ENCODE assay signal across 22 cellular contexts in genomic region chr17:31144427-31144826, GRCh38. TPM values are rescaled to one million over a fixed set of nuclear protein-coding genes. Genes with fewer than 3 reads are reported as not detected.
DNase-seq lines count a peak whose midpoint lies in the region; ATAC-seq and TF ChIP-seq lines count a peak whose summit lies in the region.
"Had no signal": no experiment of that assay in that cellular context is flagged by ENCODE, and none has a peak within 500 bp of the region (broad histone marks: within the 10 kb centered on the region; RNA-seq: fewer than 3 reads in every experiment).

No MANE protein-coding gene starts in this region.

- H3K56ac ChIP-seq in mesendoderm (ENCODE audit: low read length), result no peak overlapping the region

- intact Hi-C loops in right cardiac atrium (cut with DNase I), result no loop called here

- H4K5ac ChIP-seq in mesendoderm (ENCODE audit: low read length), result no peak overlapping the region

- H3K4me3 ChIP-seq in NT2/D1 (ENCODE audit: insufficient read length, low read depth), result no peak overlapping the region
- no peak overlapping the region for H3K4me3 ChIP-seq in endodermal cell (ENCODE audit: low read length)
- no peak overlapping the region for H3K4me3 ChIP-seq in mesendoderm (ENCODE audit: low read length)
- H3K4me3 ChIP-seq in right cardiac atrium (ENCODE audit: low read length), result no peak overlapping the region
- H3K4me3 ChIP-seq: GM23248 had no signal

- no peak overlapping the region for H4K8ac ChIP-seq in mesendoderm (ENCODE audit: low read depth, low read length)

- H3K27ac Mint-ChIP-seq in endodermal cell, result peak overlapping the region; percentile 6
- H3K27ac Mint-ChIP-seq: CD8-positive, alpha-beta T cell had no signal

- no peaks in the 10 kb centered on the region for H3K9me3 Mint-ChIP-seq in endodermal cell
- H3K9me3 Mint-ChIP-seq: CD8-positive, alpha-beta T cell had no signal

- H3K27me3 Mint-ChIP-seq in endodermal cell (ENCODE audit: insufficient read depth), result no peaks in the 10 kb centered on the region

- H3K79me1 ChIP-seq in mesendoderm (ENCODE audit: low read length), result peaks cover 4% of the 10 kb centered on the region

- H3K4me1 Mint-ChIP-seq in endodermal cell, result peaks cover 49% of the 10 kb centered on the region

- H3K27ac ChIP-seq in endodermal cell (ENCODE audit: low read depth, low read length) (peak overlapping the region; percentile 82), mesendoderm (ENCODE audit: low read depth, low read length) (no peak overlapping the region), right cardiac atrium (ENCODE audit: low read length) (no peak overlapping the region)
- H3K27ac ChIP-seq: GM23248, KMS-11 had no signal

- no peak for TF ChIP-seq CTCF in endodermal cell (conservative IDR thresholded peaks at IDR 0.05)

- H3K4me1 ChIP-seq in NT2/D1 (ENCODE audit: insufficient read depth, insufficient read length) (no peaks in the 10 kb centered on the region), endodermal cell (ENCODE audit: control insufficient read depth, insufficient read depth, low read length) (no peaks in the 10 kb centered on the region), mesendoderm (ENCODE audit: control insufficient read depth, low read depth, low read length) (peaks cover 4% of the 10 kb centered on the region), right cardiac atrium (ENCODE audit: control insufficient read depth, insufficient read depth, low read length) (no peaks in the 10 kb centered on the region)

- H3K4ac ChIP-seq in mesendoderm (ENCODE audit: low read depth, low read length), result no peak overlapping the region

- no peaks in the 10 kb centered on the region for H3K27me3 ChIP-seq in NT2/D1 (ENCODE audit: insufficient read depth, insufficient read length)
- no peaks in the 10 kb centered on the region for H3K27me3 ChIP-seq in endodermal cell (ENCODE audit: control insufficient read depth, insufficient read depth, low read length, poor library complexity, severe bottlenecking)
- no peaks in the 10 kb centered on the region for H3K27me3 ChIP-seq in mesendoderm (ENCODE audit: insufficient read depth, low read length, poor library complexity)
- no peaks in the 10 kb centered on the region for H3K27me3 ChIP-seq in right cardiac atrium (ENCODE audit: control insufficient read depth, insufficient read depth)

- no peak for ATAC-seq in HG03442 (IDR thresholded peaks at IDR 0.05; ENCODE audit: unreplicated experiment)
- ATAC-seq in HG03342 (IDR thresholded peaks at IDR 0.05; ENCODE audit: unreplicated experiment), result no peak
- no peak for ATAC-seq in right cardiac atrium
- ATAC-seq: CD8-positive, alpha-beta T cell; Panc1 had no signal

- no peak overlapping the region for H2AK5ac ChIP-seq in mesendoderm (ENCODE audit: low read length)

- no peak overlapping the region for H3K4me3 Mint-ChIP-seq in endodermal cell
- H3K4me3 Mint-ChIP-seq: CD8-positive, alpha-beta T cell had no signal

- no peak overlapping the region for H2BK120ac ChIP-seq in mesendoderm (ENCODE audit: low read depth, low read length)

- H3K9me3 ChIP-seq in NT2/D1 (ENCODE audit: insufficient read depth, low read length), result no peaks in the 10 kb centered on the region
- H3K9me3 ChIP-seq in endodermal cell (ENCODE audit: control insufficient read depth, low read length), result no peaks in the 10 kb centered on the region
- H3K9me3 ChIP-seq in right cardiac atrium (ENCODE audit: control insufficient read depth, low read length), result no peaks in the 10 kb centered on the region

- H3K36me3 ChIP-seq in NT2/D1 (ENCODE audit: insufficient read depth, insufficient read length, low read length) (peaks cover 2% of the 10 kb centered on the region), endodermal cell (ENCODE audit: control insufficient read depth, insufficient read depth, low read length) (peaks cover 6% of the 10 kb centered on the region), mesendoderm (ENCODE audit: control insufficient read depth, insufficient read depth, low read length) (no peaks in the 10 kb centered on the region)

- DNase-seq in ELF-1 (ENCODE audit: low read depth, low spot score) (peak; percentile 38), NT2/D1 (ENCODE audit: low read depth, low spot score) (peak; percentile 25), endodermal cell (peak; percentile 72), mesendoderm (peak; percentile 26), right cardiac atrium (no peak), NCI-H526 treated with DMSO at 0.1 percent for 48 hours (lab: John Stamatoyannopoulos, UW) (no peak)
- DNase-seq: 8988T; AML-193; C1 segment of cervical spinal cord; CD8-positive, alpha-beta T cell; DND-41; GM23248; IMR-90; NCI-H1092 treated with DMSO at 0.1 percent for 48 hours; NCI-H1436 treated with DMSO at 0.1 percent for 48 hours; NCI-H1930; NCI-H748 treated with DMSO at 0.1 percent for 48 hours; NK-92 treated with Interleukin-12 subunit alpha and Interleukin-12 subunit beta, amount 100 ng/mL, for 24 hours had no signal

- H3K9ac ChIP-seq in NT2/D1 (ENCODE audit: insufficient read length, low read depth), result no peak overlapping the region
- no peak overlapping the region for H3K9ac ChIP-seq in endodermal cell (ENCODE audit: extremely low read depth, low read length, poor library complexity, severe bottlenecking)
- H3K9ac ChIP-seq in mesendoderm (ENCODE audit: low read length), result no peak overlapping the region
- H3K9ac ChIP-seq: GM23248, KMS-11 had no signal

- peak overlapping the region; percentile 52 for H3K23ac ChIP-seq in mesendoderm (ENCODE audit: low read length)

- H3K79me2 ChIP-seq in mesendoderm (ENCODE audit: control insufficient read depth, insufficient read depth, low read length), result peaks cover 2% of the 10 kb centered on the region

- H3K36me3 Mint-ChIP-seq in endodermal cell (ENCODE audit: low read depth), result peaks cover 25% of the 10 kb centered on the region
- H3K36me3 Mint-ChIP-seq: CD8-positive, alpha-beta T cell had no signal

- H2BK15ac ChIP-seq in mesendoderm (replicated peaks; ENCODE audit: low read depth), result no peak overlapping the region

- no peak overlapping the region for H3K18ac ChIP-seq in mesendoderm (ENCODE audit: low read length)

- 63 to 84% methylated on average over 3 of the region's 3 CpGs for WGBS in endodermal cell (ENCODE audit: insufficient coverage in 1 of 2, insufficient read length in 1 of 2), 2 experiments
- WGBS in mesendoderm (ENCODE audit: extremely low coverage, insufficient coverage, low lambda C conversion rate), result no CpG with 5 or more reads among the region's 3 CpGs
- 96% methylated on average over 3 of the region's 3 CpGs for WGBS in right cardiac atrium

- no peak overlapping the region for H2BK5ac ChIP-seq in mesendoderm (ENCODE audit: low read length)

- H3K4me2 ChIP-seq in mesendoderm (ENCODE audit: low read length), result no peak overlapping the region
- H3K4me2 ChIP-seq: KMS-11 had no signal

RNA-seq across cellular contexts. Expression of gene NF1, which starts 49.6 kb away (rescaled TPM):
- total RNA-seq in endodermal cell (10 to 100 TPM; 61.9 to 69.3 TPM), right cardiac atrium (10 to 100 TPM; 42.2 to 60.8 (median 46.7) TPM)
- polyA plus RNA-seq in endodermal cell (2013, experiment 1 of 2), result 35.2 TPM
- polyA plus RNA-seq in endodermal cell (2013, experiment 2 of 2), result 34.2 TPM
- 11.0 TPM for polyA plus RNA-seq in mesendoderm (2013, experiment 1 of 2)
- 11.6 TPM for polyA plus RNA-seq in mesendoderm (2013, experiment 2 of 2)
- 7.2 TPM for polyA plus RNA-seq in right cardiac atrium

Comparison
In these comparisons a context has a peak if more than half of its experiments do, and no peak if none do; other contexts are left out.
1. DNase-seq: peak in ELF-1 (single experiment), NT2/D1 (single experiment), endodermal cell (single experiment) and mesendoderm (single experiment); none in right cardiac atrium (0 of 3) and NCI-H526 treated with DMSO at 0.1 percent for 48 hours (single experiment).